Comparison of ENCODE assay signal across 33 cellular contexts in the genomic region with DNA sequence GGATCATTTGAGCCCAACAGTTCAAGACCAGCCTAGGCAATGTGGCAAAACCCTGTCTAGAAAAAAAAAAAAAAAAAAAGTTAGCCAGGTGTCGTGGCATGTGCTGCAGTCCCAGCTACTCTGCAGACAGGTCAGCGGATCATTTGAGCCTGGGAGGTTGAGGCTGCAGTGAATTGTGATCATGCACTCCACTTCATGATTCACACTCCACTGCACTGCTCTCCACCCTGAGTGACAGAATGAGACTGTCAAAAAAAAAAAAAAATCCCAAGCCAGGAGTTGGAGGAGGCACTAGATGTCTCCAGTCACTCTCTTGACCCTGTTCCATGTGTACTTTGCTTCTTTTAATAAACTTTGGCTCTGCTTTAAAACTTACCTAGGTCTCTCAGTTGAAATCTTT. TPM values are rescaled to one million over a fixed set of nuclear protein-coding genes. Genes with fewer than 3 reads are reported as not detected.
"Had no signal": no experiment of that assay in that cellular context is flagged by ENCODE, and none has a peak within 500 bp of the region (broad histone marks: within the 10 kb centered on the region; RNA-seq: fewer than 3 reads in every experiment).

No MANE protein-coding gene starts in this region.

- DNase-seq: activated CD4-positive, alpha-beta memory T cell treated with anti-CD3 and anti-CD28 coated beads, Interleukin-2, amount 10 ng/mL, durations not matched to agents 7 days and 5 days; activated CD4-positive, alpha-beta T cell treated with anti-CD3 and anti-CD28 coated beads for 1 hour; activated CD4-positive, alpha-beta T cell treated with anti-CD3 and anti-CD28 coated beads for 4 hours; activated CD4-positive, alpha-beta T cell treated with anti-CD3 and anti-CD28 coated beads, Interleukin-2, amount 10 ng/mL, durations not matched to agents 7 days and 5 days; activated CD4-positive, alpha-beta T cell treated with anti-CD3 and anti-CD28 coated beads, Interleukin-2, amount 50 U/mL, for 4 hours; activated CD8-positive, alpha-beta memory T cell treated with anti-CD3 and anti-CD28 coated beads, Interleukin-2, amount 50 U/mL, for 48 hours; activated effector memory CD4-positive, alpha-beta T cell treated with anti-CD3 and anti-CD28 coated beads, Interleukin-2, amount 50 U/mL, for 16 hours; activated naive CD4-positive, alpha-beta T cell treated with anti-CD3 and anti-CD28 coated beads for 36 hours; activated naive CD8-positive, alpha-beta T cell treated with anti-CD3 and anti-CD28 coated beads for 36 hours; activated naive CD8-positive, alpha-beta T cell treated with anti-CD3 and anti-CD28 coated beads, Interleukin-2, amount 50 U/mL, for 24 hours; activated T-cell treated with anti-CD3 and anti-CD28 coated beads for 4 hours; activated T-cell treated with anti-CD3 and anti-CD28 coated beads, Interleukin-2, amount 50 U/mL, for 24 hours; adrenal gland; amygdala; aorta; body of pancreas; caudate nucleus; cortex of kidney; dermis blood vessel endothelial cell; effector CD4-positive, alpha-beta T cell; effector memory CD8-positive, alpha-beta T cell; erythroblast; foreskin keratinocyte; gastrocnemius medialis; glutamatergic neuron; T-helper 1 cell; T-helper 17 cell; T1000 had no signal

- H3K9me3 ChIP-seq: adrenal gland, body of pancreas, esophagus muscularis mucosa, gastrocnemius medialis had no signal

- H3K4me3 Mint-ChIP-seq: activated CD4-positive, alpha-beta memory T cell treated with anti-CD3 and anti-CD28 coated beads, Interleukin-2, amount 10 ng/mL, durations not matched to agents 7 days and 5 days; activated CD4-positive, alpha-beta T cell treated with anti-CD3 and anti-CD28 coated beads, Interleukin-2, amount 10 ng/mL, durations not matched to agents 7 days and 5 days; activated naive CD4-positive, alpha-beta T cell treated with anti-CD3 and anti-CD28 coated beads for 36 hours; activated naive CD4-positive, alpha-beta T cell treated with anti-CD3 and anti-CD28 coated beads, Interleukin-2, amount 50 U/mL, for 24 hours; activated naive CD8-positive, alpha-beta T cell treated with anti-CD3 and anti-CD28 coated beads for 36 hours; activated naive CD8-positive, alpha-beta T cell treated with anti-CD3 and anti-CD28 coated beads, Interleukin-2, amount 50 U/mL, for 24 hours; activated T-cell treated with anti-CD3 and anti-CD28 coated beads, Interleukin-2, amount 50 U/mL, for 24 hours; effector memory CD8-positive, alpha-beta T cell; T-helper 17 cell; T-helper 2 cell treated with Interferon-gamma antibody and Interleukin-4, amounts not matched to agents 5 μg/mL and 100 μg/mL, for 36 hours had no signal

- H3K4me1 Mint-ChIP-seq: activated CD4-positive, alpha-beta memory T cell treated with anti-CD3 and anti-CD28 coated beads, Interleukin-2, amount 10 ng/mL, durations not matched to agents 7 days and 5 days; activated CD4-positive, alpha-beta T cell treated with anti-CD3 and anti-CD28 coated beads, Interleukin-2, amount 10 ng/mL, durations not matched to agents 7 days and 5 days; activated naive CD4-positive, alpha-beta T cell treated with anti-CD3 and anti-CD28 coated beads, Interleukin-2, amount 50 U/mL, for 24 hours; activated naive CD8-positive, alpha-beta T cell treated with anti-CD3 and anti-CD28 coated beads for 36 hours; activated naive CD8-positive, alpha-beta T cell treated with anti-CD3 and anti-CD28 coated beads, Interleukin-2, amount 50 U/mL, for 24 hours; T-helper 17 cell had no signal

- H3K9me3 Mint-ChIP-seq: activated CD4-positive, alpha-beta T cell treated with anti-CD3 and anti-CD28 coated beads, Interleukin-2, amount 10 ng/mL, durations not matched to agents 7 days and 5 days; activated naive CD4-positive, alpha-beta T cell treated with anti-CD3 and anti-CD28 coated beads for 36 hours; activated naive CD4-positive, alpha-beta T cell treated with anti-CD3 and anti-CD28 coated beads, Interleukin-2, amount 50 U/mL, for 24 hours; activated T-helper 2 cell treated with anti-CD3 and anti-CD28 coated beads, Interferon-gamma antibody, Interleukin-2, Interleukin-4, amounts not matched to agents 10 μg/mL and 5 μg/mL and 100 μg/mL, durations not matched to agents 14 hours and 24 hours and 36 hours; effector memory CD8-positive, alpha-beta T cell; T-helper 2 cell treated with Interferon-gamma antibody and Interleukin-4, amounts not matched to agents 5 μg/mL and 100 μg/mL, for 36 hours had no signal

- H3K4me1 ChIP-seq: adrenal gland, body of pancreas, esophagus muscularis mucosa, foreskin keratinocyte, gastrocnemius medialis had no signal

- H3K27me3 Mint-ChIP-seq: activated CD4-positive, alpha-beta memory T cell treated with anti-CD3 and anti-CD28 coated beads, Interleukin-2, amount 10 ng/mL, durations not matched to agents 7 days and 5 days; activated CD4-positive, alpha-beta T cell treated with anti-CD3 and anti-CD28 coated beads, Interleukin-2, amount 10 ng/mL, durations not matched to agents 7 days and 5 days; activated naive CD4-positive, alpha-beta T cell treated with anti-CD3 and anti-CD28 coated beads, Interleukin-2, amount 50 U/mL, for 24 hours; activated naive CD8-positive, alpha-beta T cell treated with anti-CD3 and anti-CD28 coated beads for 36 hours; activated naive CD8-positive, alpha-beta T cell treated with anti-CD3 and anti-CD28 coated beads, Interleukin-2, amount 50 U/mL, for 24 hours; activated T-cell treated with anti-CD3 and anti-CD28 coated beads, Interleukin-2, amount 50 U/mL, for 24 hours; effector memory CD8-positive, alpha-beta T cell; T-helper 17 cell had no signal

- H3K27ac Mint-ChIP-seq: activated CD4-positive, alpha-beta memory T cell treated with anti-CD3 and anti-CD28 coated beads, Interleukin-2, amount 10 ng/mL, durations not matched to agents 7 days and 5 days; activated CD4-positive, alpha-beta T cell treated with anti-CD3 and anti-CD28 coated beads, Interleukin-2, amount 10 ng/mL, durations not matched to agents 7 days and 5 days; activated naive CD4-positive, alpha-beta T cell treated with anti-CD3 and anti-CD28 coated beads for 36 hours; activated naive CD4-positive, alpha-beta T cell treated with anti-CD3 and anti-CD28 coated beads, Interleukin-2, amount 50 U/mL, for 24 hours; activated naive CD8-positive, alpha-beta T cell treated with anti-CD3 and anti-CD28 coated beads for 36 hours; activated naive CD8-positive, alpha-beta T cell treated with anti-CD3 and anti-CD28 coated beads, Interleukin-2, amount 50 U/mL, for 24 hours; activated T-cell treated with anti-CD3 and anti-CD28 coated beads, Interleukin-2, amount 50 U/mL, for 24 hours; activated T-helper 2 cell treated with anti-CD3 and anti-CD28 coated beads, Interferon-gamma antibody, Interleukin-2, Interleukin-4, amounts not matched to agents 10 μg/mL and 5 μg/mL and 100 μg/mL, durations not matched to agents 14 hours and 24 hours and 36 hours; effector memory CD8-positive, alpha-beta T cell; T-helper 17 cell; T-helper 2 cell treated with Interferon-gamma antibody and Interleukin-4, amounts not matched to agents 5 μg/mL and 100 μg/mL, for 36 hours had no signal

- H3K4me3 ChIP-seq: adrenal gland, body of pancreas, esophagus muscularis mucosa, gastrocnemius medialis had no signal

- H3K36me3 ChIP-seq: adrenal gland, esophagus muscularis mucosa, gastrocnemius medialis had no signal

- H3K27me3 ChIP-seq: adrenal gland, esophagus muscularis mucosa, foreskin keratinocyte, gastrocnemius medialis had no signal

- H3K36me3 Mint-ChIP-seq: activated naive CD4-positive, alpha-beta T cell treated with anti-CD3 and anti-CD28 coated beads, Interleukin-2, amount 50 U/mL, for 24 hours; activated naive CD8-positive, alpha-beta T cell treated with anti-CD3 and anti-CD28 coated beads for 36 hours had no signal

- ATAC-seq: activated naive CD8-positive, alpha-beta T cell treated with anti-CD3 and anti-CD28 coated beads, Interleukin-2, amount 50 U/mL, for 24 hours; body of pancreas; effector memory CD8-positive, alpha-beta T cell; foreskin keratinocyte; gastrocnemius medialis; T-helper 17 cell had no signal

- H3K27ac ChIP-seq: adrenal gland, body of pancreas, esophagus muscularis mucosa, foreskin keratinocyte, gastrocnemius medialis had no signal

RNA-seq across cellular contexts. Expression of a gene that starts 51.0 kb away (rescaled TPM):
- total RNA-seq: activated CD4-positive, alpha-beta memory T cell treated with anti-CD3 and anti-CD28 coated beads, Interleukin-2, amount 10 ng/mL, durations not matched to agents 7 days and 5 days; activated CD4-positive, alpha-beta T cell treated with anti-CD3 and anti-CD28 coated beads, Interleukin-2, amount 10 ng/mL, durations not matched to agents 7 days and 5 days; activated naive CD4-positive, alpha-beta T cell treated with anti-CD3 and anti-CD28 coated beads for 36 hours; activated naive CD8-positive, alpha-beta T cell treated with anti-CD3 and anti-CD28 coated beads for 36 hours; activated T-helper 2 cell treated with anti-CD3 and anti-CD28 coated beads, Interferon-gamma antibody, Interleukin-2, Interleukin-4, amounts not matched to agents 10 μg/mL and 5 μg/mL and 100 μg/mL, durations not matched to agents 14 hours and 24 hours and 36 hours; aorta; body of pancreas; chondrocyte; dermis blood vessel endothelial cell; foreskin keratinocyte; gastrocnemius medialis; T-helper 17 cell had no signal
- polyA plus RNA-seq: aorta, foreskin keratinocyte had no signal
